In the genomic region with DNA sequence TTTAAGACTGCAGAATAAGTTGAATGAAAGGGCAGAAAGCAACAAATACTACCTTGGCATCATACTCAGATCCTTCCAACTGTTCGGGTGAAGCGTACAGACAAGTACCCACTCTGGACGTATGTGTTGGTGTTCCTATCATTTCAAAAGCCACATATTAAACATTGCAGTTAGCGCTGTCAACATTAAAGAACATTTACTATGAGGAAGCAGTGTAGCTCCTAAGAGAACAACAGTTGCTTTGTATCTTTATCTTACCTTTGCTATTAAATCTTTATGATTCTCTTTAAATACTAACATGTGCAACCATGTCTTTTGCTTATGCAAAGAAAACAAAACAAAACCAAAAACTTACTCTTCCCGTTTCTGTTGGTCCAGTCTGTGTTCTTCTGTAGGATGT, we compare ENCODE assay signal across 23 cellular contexts. TPM values are rescaled to one million over a fixed set of nuclear protein-coding genes. Genes with fewer than 3 reads are reported as not detected.
DNase-seq lines count a peak whose midpoint lies in the region; ATAC-seq lines count a peak whose summit lies in the region.
"Had no signal": no experiment of that assay in that cellular context is flagged by ENCODE, and none has a peak within 500 bp of the region (broad histone marks: within the 10 kb centered on the region; RNA-seq: fewer than 3 reads in every experiment).

No MANE protein-coding gene starts in this region.

- no peak overlapping the region for H3K4me3 Mint-ChIP-seq in T-helper 1 cell treated with Interleukin-12 subunit alpha and Interleukin-12 subunit beta and Interleukin-4 antibody, amounts not matched to agents 30 μg/mL and 1 μg/mL, for 36 hours
- no peak overlapping the region for H3K4me3 Mint-ChIP-seq in activated naive CD8-positive, alpha-beta T cell treated with anti-CD3 and anti-CD28 coated beads, Interleukin-2, amount 10 ng/mL, durations not matched to agents 7 days and 5 days
- H3K4me3 Mint-ChIP-seq in activated naive CD8-positive, alpha-beta T cell treated with anti-CD3 and anti-CD28 coated beads for 36 hours, result no peak overlapping the region
- no peak overlapping the region for H3K4me3 Mint-ChIP-seq in stimulated activated naive B cell treated with anti-CD40 and anti-IgM and Interleukin-4, amounts not matched to agents 10 μg/mL and 1 μg/mL and 100 μg/mL, for 72 hours
- H3K4me3 Mint-ChIP-seq: CD14-positive monocyte had no signal

- no peak for ATAC-seq in activated naive CD8-positive, alpha-beta T cell treated with anti-CD3 and anti-CD28 coated beads, Interleukin-2, amount 10 ng/mL, durations not matched to agents 7 days and 5 days (ENCODE audit: low read depth)
- peak; percentile 22 for ATAC-seq in left colon
- ATAC-seq in stimulated activated naive B cell treated with anti-CD40 and anti-IgM and Interleukin-4, amounts not matched to agents 10 μg/mL and 1 μg/mL and 100 μg/mL, for 72 hours (replicated peaks), result no peak

- peaks cover 23% of the 10 kb centered on the region for H3K4me1 Mint-ChIP-seq in T-helper 1 cell treated with Interleukin-12 subunit alpha and Interleukin-12 subunit beta and Interleukin-4 antibody, amounts not matched to agents 30 μg/mL and 1 μg/mL, for 36 hours (ENCODE audit: low read depth)
- H3K4me1 Mint-ChIP-seq in activated naive CD8-positive, alpha-beta T cell treated with anti-CD3 and anti-CD28 coated beads, Interleukin-2, amount 10 ng/mL, durations not matched to agents 7 days and 5 days, result peaks cover 17% of the 10 kb centered on the region
- H3K4me1 Mint-ChIP-seq in activated naive CD8-positive, alpha-beta T cell treated with anti-CD3 and anti-CD28 coated beads for 36 hours, result peaks cover 12% of the 10 kb centered on the region
- peaks cover 27 to 33% of the 10 kb centered on the region in 2 donors for H3K4me1 Mint-ChIP-seq in stimulated activated naive B cell treated with anti-CD40 and anti-IgM and Interleukin-4, amounts not matched to agents 10 μg/mL and 1 μg/mL and 100 μg/mL, for 72 hours

- POLR2A ChIA-PET in activated naive CD8-positive, alpha-beta T cell treated with anti-CD3 and anti-CD28 coated beads, Interleukin-2, amount 10 ng/mL, durations not matched to agents 7 days and 5 days (lab: Charles Lee), result no interaction called here

- intact Hi-C loops in left colon (cut with DNase I, micrococcal nuclease), result no loop called here

- peak overlapping the region; percentile 20 for H3K27ac Mint-ChIP-seq in T-helper 1 cell treated with Interleukin-12 subunit alpha and Interleukin-12 subunit beta and Interleukin-4 antibody, amounts not matched to agents 30 μg/mL and 1 μg/mL, for 36 hours
- H3K27ac Mint-ChIP-seq in activated naive CD8-positive, alpha-beta T cell treated with anti-CD3 and anti-CD28 coated beads, Interleukin-2, amount 10 ng/mL, durations not matched to agents 7 days and 5 days, result peak overlapping the region; percentile 32
- no peak overlapping the region for H3K27ac Mint-ChIP-seq in activated naive CD8-positive, alpha-beta T cell treated with anti-CD3 and anti-CD28 coated beads for 36 hours
- H3K27ac Mint-ChIP-seq in stimulated activated naive B cell treated with anti-CD40 and anti-IgM and Interleukin-4, amounts not matched to agents 10 μg/mL and 1 μg/mL and 100 μg/mL, for 72 hours, result peak overlapping the region; percentile 2

- peaks cover 36% of the 10 kb centered on the region for H3K36me3 Mint-ChIP-seq in T-helper 1 cell treated with Interleukin-12 subunit alpha and Interleukin-12 subunit beta and Interleukin-4 antibody, amounts not matched to agents 30 μg/mL and 1 μg/mL, for 36 hours (ENCODE audit: low read depth)
- H3K36me3 Mint-ChIP-seq in activated naive CD8-positive, alpha-beta T cell treated with anti-CD3 and anti-CD28 coated beads, Interleukin-2, amount 10 ng/mL, durations not matched to agents 7 days and 5 days, result peaks cover 30% of the 10 kb centered on the region
- H3K36me3 Mint-ChIP-seq in activated naive CD8-positive, alpha-beta T cell treated with anti-CD3 and anti-CD28 coated beads for 36 hours, result peaks cover 29% of the 10 kb centered on the region
- peaks cover 52 to 61% of the 10 kb centered on the region in 2 donors for H3K36me3 Mint-ChIP-seq in stimulated activated naive B cell treated with anti-CD40 and anti-IgM and Interleukin-4, amounts not matched to agents 10 μg/mL and 1 μg/mL and 100 μg/mL, for 72 hours

- DNase-seq in T-helper 1 cell (no peak), left colon (no peak), hepatic stellate cell (ENCODE audit: low spot score) (no peak)
- DNase-seq in activated naive CD8-positive, alpha-beta T cell treated with anti-CD3 and anti-CD28 coated beads, Interleukin-2, amount 10 ng/mL, durations not matched to agents 7 days and 5 days, result no peak
- no peak for DNase-seq in activated naive CD8-positive, alpha-beta T cell treated with anti-CD3 and anti-CD28 coated beads for 36 hours
- DNase-seq in stimulated activated naive B cell treated with anti-CD40 and anti-IgM and Interleukin-4, amounts not matched to agents 10 μg/mL and 1 μg/mL and 100 μg/mL, for 72 hours, result no peak
- DNase-seq in central memory CD4-positive, alpha-beta T cell, result no peak
- DNase-seq: AML-193; COR-L47; DMS79; Kasumi-1; MG63; NCI-H1048; NCI-H1417 treated with DMSO at 0.1 percent for 48 hours; NCI-H187; NCI-H2107; NCI-H774; NK-92 treated with Interleukin-12 subunit alpha and Interleukin-12 subunit beta, amount 100 ng/mL, for 24 hours; SHP77 treated with DMSO at 0.1 percent for 48 hours had no signal

- no peaks in the 10 kb centered on the region for H3K9me3 Mint-ChIP-seq in T-helper 1 cell treated with Interleukin-12 subunit alpha and Interleukin-12 subunit beta and Interleukin-4 antibody, amounts not matched to agents 30 μg/mL and 1 μg/mL, for 36 hours
- no peaks in the 10 kb centered on the region for H3K9me3 Mint-ChIP-seq in activated naive CD8-positive, alpha-beta T cell treated with anti-CD3 and anti-CD28 coated beads, Interleukin-2, amount 10 ng/mL, durations not matched to agents 7 days and 5 days
- no peaks in the 10 kb centered on the region for H3K9me3 Mint-ChIP-seq in activated naive CD8-positive, alpha-beta T cell treated with anti-CD3 and anti-CD28 coated beads for 36 hours
- no peaks in the 10 kb centered on the region for H3K9me3 Mint-ChIP-seq in stimulated activated naive B cell treated with anti-CD40 and anti-IgM and Interleukin-4, amounts not matched to agents 10 μg/mL and 1 μg/mL and 100 μg/mL, for 72 hours
- H3K9me3 Mint-ChIP-seq: CD14-positive monocyte had no signal

- H3K27me3 Mint-ChIP-seq in T-helper 1 cell treated with Interleukin-12 subunit alpha and Interleukin-12 subunit beta and Interleukin-4 antibody, amounts not matched to agents 30 μg/mL and 1 μg/mL, for 36 hours (ENCODE audit: low read depth), result no peaks in the 10 kb centered on the region
- no peaks in the 10 kb centered on the region for H3K27me3 Mint-ChIP-seq in activated naive CD8-positive, alpha-beta T cell treated with anti-CD3 and anti-CD28 coated beads, Interleukin-2, amount 10 ng/mL, durations not matched to agents 7 days and 5 days
- no peaks in the 10 kb centered on the region for H3K27me3 Mint-ChIP-seq in activated naive CD8-positive, alpha-beta T cell treated with anti-CD3 and anti-CD28 coated beads for 36 hours
- no peaks in the 10 kb centered on the region for H3K27me3 Mint-ChIP-seq in stimulated activated naive B cell treated with anti-CD40 and anti-IgM and Interleukin-4, amounts not matched to agents 10 μg/mL and 1 μg/mL and 100 μg/mL, for 72 hours

RNA-seq across cellular contexts. Expression of a gene that starts 2.6 kb away (rescaled TPM):
- total RNA-seq in activated naive CD8-positive, alpha-beta T cell treated with anti-CD3 and anti-CD28 coated beads, Interleukin-2, amount 10 ng/mL, durations not matched to agents 7 days and 5 days, result not detected
- under 1 TPM in 1 of 2 experiments, not detected in 1; 0.16 TPM for total RNA-seq in activated naive CD8-positive, alpha-beta T cell treated with anti-CD3 and anti-CD28 coated beads for 36 hours
- total RNA-seq in left colon, result not detected
- total RNA-seq: A172 had no signal

RNA-seq across cellular contexts. Expression of a gene that starts 19.5 kb away (rescaled TPM):
- total RNA-seq in activated naive CD8-positive, alpha-beta T cell treated with anti-CD3 and anti-CD28 coated beads, Interleukin-2, amount 10 ng/mL, durations not matched to agents 7 days and 5 days, result 10 to 100 TPM; 21.4 to 23.8 TPM
- 10 to 100 TPM; 83.4 to 84.4 TPM for total RNA-seq in activated naive CD8-positive, alpha-beta T cell treated with anti-CD3 and anti-CD28 coated beads for 36 hours
- 10 to 100 TPM; 41.1 to 49.8 TPM for total RNA-seq in left colon

RNA-seq across cellular contexts. Expression of a gene that starts 19.7 kb away (rescaled TPM):
- total RNA-seq in activated naive CD8-positive, alpha-beta T cell treated with anti-CD3 and anti-CD28 coated beads, Interleukin-2, amount 10 ng/mL, durations not matched to agents 7 days and 5 days, result 10 to 100 TPM; 21.1 to 24.1 TPM
- 10 to 100 TPM; 25.8 to 27.3 TPM for total RNA-seq in activated naive CD8-positive, alpha-beta T cell treated with anti-CD3 and anti-CD28 coated beads for 36 hours
- total RNA-seq in left colon, result 10 to 100 TPM; 10.6 to 10.7 TPM

RNA-seq across cellular contexts. Expression of a gene that starts 30.4 kb away (rescaled TPM):
- total RNA-seq in activated naive CD8-positive, alpha-beta T cell treated with anti-CD3 and anti-CD28 coated beads, Interleukin-2, amount 10 ng/mL, durations not matched to agents 7 days and 5 days, result 100 to 1,000 TPM in 1 of 2 experiments, 10 to 100 TPM in 1; 96.4 to 113 TPM
- 100 to 1,000 TPM; 107 to 116 TPM for total RNA-seq in activated naive CD8-positive, alpha-beta T cell treated with anti-CD3 and anti-CD28 coated beads for 36 hours
- total RNA-seq in left colon, result 100 to 1,000 TPM in 1 of 2 donors, 10 to 100 TPM in 1; 99.1 to 117 TPM

RNA-seq across cellular contexts. Expression of a gene that starts 58.1 kb away (rescaled TPM):
- under 1 TPM in 1 of 2 experiments, not detected in 1; 0.53 TPM for total RNA-seq in activated naive CD8-positive, alpha-beta T cell treated with anti-CD3 and anti-CD28 coated beads, Interleukin-2, amount 10 ng/mL, durations not matched to agents 7 days and 5 days
- not detected for total RNA-seq in activated naive CD8-positive, alpha-beta T cell treated with anti-CD3 and anti-CD28 coated beads for 36 hours
- total RNA-seq in left colon, result not detected
- total RNA-seq: A172, NCI-H460 had no signal
